In the genomic region with DNA sequence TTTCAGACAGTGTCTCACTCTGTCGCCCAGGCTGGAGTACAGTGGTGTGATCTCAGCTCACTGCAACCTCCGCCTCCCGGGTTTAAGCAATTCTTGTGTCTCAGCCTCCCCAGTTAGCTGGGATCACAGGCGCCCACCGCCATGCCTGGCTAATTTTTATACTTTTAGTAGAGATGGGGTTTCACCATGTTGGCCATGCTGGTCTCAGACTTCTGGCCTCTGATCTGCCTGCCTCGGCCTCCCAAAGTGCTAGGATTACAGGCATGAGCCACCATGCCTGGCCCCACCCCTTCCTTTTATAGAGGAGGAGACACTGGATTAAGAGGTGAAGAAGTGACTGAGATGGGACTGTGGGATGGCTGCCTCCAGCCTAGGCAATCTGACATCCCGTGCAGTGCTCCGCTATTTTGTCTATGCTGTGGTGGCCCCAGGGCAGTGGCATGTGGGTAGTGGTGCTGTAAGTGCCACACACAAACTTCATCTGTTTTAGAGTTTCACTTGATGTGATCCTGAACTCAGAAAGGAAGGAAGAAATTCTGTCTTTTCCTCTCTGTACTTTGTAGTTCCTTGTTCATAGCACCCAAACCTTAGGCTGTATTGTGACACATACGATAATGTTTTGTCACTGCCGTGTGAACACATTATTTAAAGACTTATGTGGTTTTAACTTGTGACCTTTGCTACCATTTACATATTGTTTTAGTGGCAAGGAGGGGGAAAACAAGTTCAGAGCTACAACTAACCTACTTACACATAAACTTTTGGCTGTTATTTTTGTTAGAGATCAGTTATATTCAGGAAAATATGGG, we compare ENCODE assay signal across 9 cellular contexts. TPM values are rescaled to one million over a fixed set of nuclear protein-coding genes. Genes with fewer than 3 reads are reported as not detected.
DNase-seq lines count a peak whose midpoint lies in the region; ATAC-seq and TF ChIP-seq lines count a peak whose summit lies in the region.
"Had no signal": no experiment of that assay in that cellular context is flagged by ENCODE, and none has a peak within 500 bp of the region (broad histone marks: within the 10 kb centered on the region; RNA-seq: fewer than 3 reads in every experiment).

No MANE protein-coding gene starts in this region.

- H3K4me3 Mint-ChIP-seq in HFFc6: no peak overlapping the region
- H3K4me3 Mint-ChIP-seq: activated naive CD8-positive, alpha-beta T cell treated with anti-CD3 and anti-CD28 coated beads, Interleukin-2, amount 10 ng/mL, durations not matched to agents 7 days and 5 days had no signal

- H3K9me3 Mint-ChIP-seq in HFFc6: no peaks in the 10 kb centered on the region
- H3K9me3 Mint-ChIP-seq: activated naive CD8-positive, alpha-beta T cell treated with anti-CD3 and anti-CD28 coated beads, Interleukin-2, amount 10 ng/mL, durations not matched to agents 7 days and 5 days had no signal

- TF ChIP-seq POLR2A in esophagus muscularis mucosa (IDR thresholded peaks at IDR 0.05; ENCODE audit: low read depth): no peak

- H3K9me3 ChIP-seq in esophagus muscularis mucosa: no peaks in the 10 kb centered on the region

- DNase-seq in GM12865 (ENCODE audit: low read depth) (peak; percentile 60), HFFc6 (no peak), NOMO-1 treated with DMSO at 0.1 percent for 48 hours (lab: John Stamatoyannopoulos, UW; ENCODE audit: unreplicated experiment) (peak; percentile 84), left colon (no peak), NCI-H2029 treated with DMSO at 0.1 percent for 48 hours (lab: John Stamatoyannopoulos, UW) (no peak), OCI-M2 (lab: John Stamatoyannopoulos, UW; ENCODE audit: unreplicated experiment) (no peak), putamen (ENCODE audit: low spot score) (no peak), esophagus muscularis mucosa (ENCODE audit: extremely low spot score) (no peak)
- DNase-seq: activated naive CD8-positive, alpha-beta T cell treated with anti-CD3 and anti-CD28 coated beads, Interleukin-2, amount 10 ng/mL, durations not matched to agents 7 days and 5 days had no signal

- WGBS in esophagus muscularis mucosa: 91% methylated on average over 10 of the region's 10 CpGs

- H3K27ac ChIP-seq in esophagus muscularis mucosa (replicated peaks in 1 of 4): no peak overlapping the region

- no peak for TF ChIP-seq CTCF in GM12865 (IDR thresholded peaks at IDR 0.05; ENCODE audit: insufficient read depth, low read depth, low read length, missing control alignments)
- no peak for TF ChIP-seq CTCF in HFFc6 (IDR thresholded peaks at IDR 0.05)
- TF ChIP-seq CTCF in esophagus muscularis mucosa (IDR thresholded peaks at IDR 0.05): no peak

- H3K36me3 ChIP-seq in esophagus muscularis mucosa: no peaks in the 10 kb centered on the region

- intact Hi-C loops in left colon (cut with DNase I, micrococcal nuclease): no loop called here
- intact Hi-C loops in esophagus muscularis mucosa (cut with DNase I): no loop called here

- no peak for TF ChIP-seq EP300 in esophagus muscularis mucosa (IDR thresholded peaks at IDR 0.05)

- H3K27me3 Mint-ChIP-seq in HFFc6 (ENCODE audit: insufficient read depth): peaks cover 10% of the 10 kb centered on the region
- H3K27me3 Mint-ChIP-seq: activated naive CD8-positive, alpha-beta T cell treated with anti-CD3 and anti-CD28 coated beads, Interleukin-2, amount 10 ng/mL, durations not matched to agents 7 days and 5 days had no signal

- peaks cover 69% of the 10 kb centered on the region for H3K4me1 Mint-ChIP-seq in HFFc6 (ENCODE audit: low read depth)

- H3K27ac Mint-ChIP-seq in HFFc6: peak overlapping the region; percentile 21; the same call in 1 of the 2 replicates
- H3K27ac Mint-ChIP-seq: activated naive CD8-positive, alpha-beta T cell treated with anti-CD3 and anti-CD28 coated beads, Interleukin-2, amount 10 ng/mL, durations not matched to agents 7 days and 5 days had no signal

- ATAC-seq in left colon: peak; percentile 70

- H3K4me1 ChIP-seq in esophagus muscularis mucosa: peaks cover 47 to 79% (median 67%) of the 10 kb centered on the region in 4 donors

- H3K27me3 ChIP-seq in esophagus muscularis mucosa: no peaks in the 10 kb centered on the region

- peaks cover 5% of the 10 kb centered on the region; the same call in 1 of the 2 replicates for H3K36me3 Mint-ChIP-seq in HFFc6 (ENCODE audit: low read depth)

- no peak overlapping the region for H3K4me3 ChIP-seq in GM12865 (ENCODE audit: low read depth, low read length)
- H3K4me3 ChIP-seq in esophagus muscularis mucosa: no peak overlapping the region

RNA-seq across cellular contexts. Expression of a gene that starts 48.9 kb away (rescaled TPM):
- 10 to 100 TPM; 14.1 to 22.2 (median 18.2) TPM for total RNA-seq in HFFc6 (2021; fragmentation: NEBNext Ultra II Directional; extraction: Animal tissue kit (Norgen Biotek cat#: 25700))
- total RNA-seq in left colon (10 to 100 TPM; 69.0 TPM), esophagus muscularis mucosa (10 to 100 TPM; 80.0 to 97.7 (median 87.4) TPM)

Comparison
In these comparisons a context has a peak if more than half of its experiments do, and no peak if none do; other contexts are left out.
1. DNase-seq: peak in GM12865 (single experiment) and NOMO-1 treated with DMSO at 0.1 percent for 48 hours (single experiment); none in HFFc6 (single experiment), left colon (0 of 2), NCI-H2029 treated with DMSO at 0.1 percent for 48 hours (single experiment), OCI-M2 (single experiment), putamen (single experiment) and esophagus muscularis mucosa (single experiment).